In the genomic region with DNA sequence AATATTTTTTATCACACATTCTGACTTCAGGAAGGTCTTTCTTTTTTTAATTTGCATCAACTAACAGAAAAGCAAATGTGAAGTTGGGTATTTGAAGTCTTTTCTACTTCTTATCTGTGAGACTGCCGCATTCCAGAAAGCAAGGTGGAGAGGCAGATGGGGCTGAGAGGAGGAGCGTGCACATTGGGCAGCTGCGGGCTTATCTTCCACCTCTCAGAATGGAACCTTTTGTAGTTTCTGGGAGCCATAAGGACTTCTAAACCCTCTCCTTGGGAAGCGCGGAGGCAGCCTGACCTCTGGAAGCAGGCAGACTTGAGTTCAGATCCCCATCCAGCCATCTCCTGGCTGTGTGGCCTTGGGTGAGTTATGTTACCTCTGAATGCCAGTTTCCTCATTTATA, we compare ENCODE assay signal across 19 cellular contexts. TPM values are rescaled to one million over a fixed set of nuclear protein-coding genes. Genes with fewer than 3 reads are reported as not detected.
DNase-seq lines count a peak whose midpoint lies in the region; ATAC-seq and TF ChIP-seq lines count a peak whose summit lies in the region.
"Had no signal": no experiment of that assay in that cellular context is flagged by ENCODE, and none has a peak within 500 bp of the region (broad histone marks: within the 10 kb centered on the region; RNA-seq: fewer than 3 reads in every experiment).

No MANE protein-coding gene starts in this region.

- TF ChIP-seq CTCF in gastrocnemius medialis (IDR thresholded peaks at IDR 0.05 in 4 of 5, conservative IDR thresholded peaks at IDR 0.05 in 1 of 5) (no peak), suprapubic skin (IDR thresholded peaks at IDR 0.05) (no peak)

- 87% methylated on average over 5 of the region's 5 CpGs for WGBS in suprapubic skin

- H3K27me3 ChIP-seq in gastrocnemius medialis, result no peaks in the 10 kb centered on the region
- no peaks in the 10 kb centered on the region for H3K27me3 ChIP-seq in suprapubic skin
- H3K27me3 ChIP-seq: SJSA1 had no signal

- H3K27ac ChIP-seq in gastrocnemius medialis, result peak overlapping the region; percentile 94 to 97 (median 96)
- H3K27ac ChIP-seq in suprapubic skin, result no peak overlapping the region
- H3K27ac ChIP-seq: BLaER1, KMS-11, PC-9, SJSA1 had no signal

- in situ Hi-C loops in gastrocnemius medialis (cut with MboI; ENCODE audit: low sequenced_read_pairs in 4 of 4), result loop anchor here in 3 of 4 donors (5.0 to 25.0 kb wide), 4 partner anchors 113 to 313 kb away; partner anchors contain the start of genes DNAJC5G (in 2 of the 3), TRIM54 (in 2 of the 3), ATRAID (in 1 of the 3) and CAD (in 1 of the 3)

- H3K4me1 ChIP-seq in gastrocnemius medialis (peaks cover 76 to 79% of the 10 kb centered on the region in 2 donors), suprapubic skin (peaks cover 43% of the 10 kb centered on the region)

- H3K4me3 ChIP-seq in gastrocnemius medialis, result no peak overlapping the region
- no peak overlapping the region for H3K4me3 ChIP-seq in suprapubic skin
- H3K4me3 ChIP-seq: BLaER1, PC-9, SJSA1 had no signal

- TF ChIP-seq POLR2A in erythroblast (IDR thresholded peaks at IDR 0.05; ENCODE audit: low read length) (no peak), gastrocnemius medialis (IDR thresholded peaks at IDR 0.05) (no peak), suprapubic skin (IDR thresholded peaks at IDR 0.05) (no peak)

- no peaks in the 10 kb centered on the region for H3K9me3 ChIP-seq in gastrocnemius medialis
- no peaks in the 10 kb centered on the region for H3K9me3 ChIP-seq in suprapubic skin
- H3K9me3 ChIP-seq: BLaER1, SJSA1 had no signal

- intact Hi-C loops in gastrocnemius medialis (cut with DNase I; ENCODE audit: low total_unique reads), result loop anchor here (5.0 to 10.0 kb wide), 2 partner anchors 308 to 630 kb away; partner anchors contain the start of genes ADGRF3, SELENOI and TRIM54

- H3K36me3 ChIP-seq in gastrocnemius medialis, result no peaks in the 10 kb centered on the region
- H3K36me3 ChIP-seq in suprapubic skin, result no peaks in the 10 kb centered on the region
- H3K36me3 ChIP-seq: BLaER1, SJSA1 had no signal

- peak; percentile 75 for DNase-seq in DMS 273 (lab: John Stamatoyannopoulos, UW; ENCODE audit: unreplicated experiment)
- peak; percentile 51 to 78 for DNase-seq in NCI-H524 (lab: John Stamatoyannopoulos, UW)
- DNase-seq in erythroblast (lab: John Stamatoyannopoulos, UW), result peak; percentile 58 to 71
- no peak for DNase-seq in gastrocnemius medialis
- DNase-seq in suprapubic skin (ENCODE audit: low spot score in 2 of 2), result no peak
- DNase-seq: CD4-positive, CD25-positive, alpha-beta regulatory T cell; IMR-90; MM.1S; NCI-H2029 treated with DMSO at 0.1 percent for 48 hours; NCI-H2227 treated with DMSO at 0.1 percent for 48 hours; NCI-H748 treated with DMSO at 0.1 percent for 48 hours; NK-92 treated with Interleukin-12 subunit alpha and Interleukin-12 subunit beta, amount 100 ng/mL, for 24 hours; PC-9 had no signal

- no peak for TF ChIP-seq EP300 in suprapubic skin (IDR thresholded peaks at IDR 0.05)

- ATAC-seq in gastrocnemius medialis, result no peak
- no peak for ATAC-seq in GM18907 (IDR thresholded peaks at IDR 0.05; ENCODE audit: unreplicated experiment)
- no peak for ATAC-seq in HG02763 (IDR thresholded peaks at IDR 0.05; ENCODE audit: unreplicated experiment)
- ATAC-seq: Right ventricle myocardium inferior had no signal

RNA-seq across cellular contexts. Expression of gene MAPRE3, which starts 3.9 kb away (rescaled TPM):
- 10 to 100 TPM; 41.9 to 66.5 (median 53.9) TPM for total RNA-seq in gastrocnemius medialis
- 10 to 100 TPM; 29.5 to 57.5 (median 34.0) TPM for total RNA-seq in suprapubic skin

RNA-seq across cellular contexts. Expression of gene TMEM214, which starts 58.4 kb away (rescaled TPM):
- total RNA-seq in gastrocnemius medialis, result 10 to 100 TPM; 20.0 to 37.7 (median 24.9) TPM
- 10 to 100 TPM; 39.2 to 56.3 (median 44.7) TPM for total RNA-seq in suprapubic skin

Comparison
In these comparisons a context has a peak if more than half of its experiments do, and no peak if none do; other contexts are left out.
1. DNase-seq: peak in DMS 273 (single experiment), NCI-H524 (2 of 2) and erythroblast (2 of 2); none in gastrocnemius medialis (0 of 2) and suprapubic skin (0 of 2).